In genomic region chr17:81200695-81201580, GRCh38 we compare ENCODE assay signal across 7 cellular contexts. TPM values are rescaled to one million over a fixed set of nuclear protein-coding genes. Genes with fewer than 3 reads are reported as not detected.
DNase-seq lines count a peak whose midpoint lies in the region; ATAC-seq, FAIRE-seq and TF ChIP-seq lines count a peak whose summit lies in the region.

No MANE protein-coding gene starts in this region.

- peak; percentile 50 for FAIRE-seq in urothelium cell line (lab: Jason Lieb, UNC)

- H2AFZ ChIP-seq in DND-41 (ENCODE audit: low read depth, low read length) = no peak overlapping the region

- H4K20me1 ChIP-seq in DND-41 (ENCODE audit: insufficient read depth, low read length) = no peaks in the 10 kb centered on the region

- H3K79me2 ChIP-seq in DND-41 (ENCODE audit: insufficient read depth, low read length) = no peaks in the 10 kb centered on the region

- H3K4me3 ChIP-seq in DND-41 (ENCODE audit: low read depth in 1 of 2, low read length in 2 of 2) (no peak overlapping the region), HFF-Myc (replicated peaks; ENCODE audit: low read depth, low read length) (no peak overlapping the region)

- DNase-seq in DND-41 = peak; percentile 42
- DNase-seq in HFF-Myc (ENCODE audit: extremely low read depth, low read depth) = peak; percentile 48
- DNase-seq in RPMI7951 (ENCODE audit: low read depth) = peak; percentile 40
- DNase-seq in dermis blood vessel endothelial cell = peak; percentile 92
- DNase-seq in lung microvascular endothelial cell (ENCODE audit: low read depth in 2 of 2) = peak; percentile 79 to 84
- DNase-seq in urothelium cell line (ENCODE audit: low spot score) = peak; percentile 64

- peaks cover 65% of the 10 kb centered on the region for H3K36me3 ChIP-seq in DND-41 (ENCODE audit: insufficient read depth, low read length)

- H3K27ac ChIP-seq in DND-41 (ENCODE audit: low read length) = no peak overlapping the region

- H3K9me3 ChIP-seq in DND-41 (ENCODE audit: insufficient read depth, low read length, severe bottlenecking) = no peaks in the 10 kb centered on the region

- no peaks in the 10 kb centered on the region for H3K4me1 ChIP-seq in DND-41 (ENCODE audit: insufficient read depth, low read length)

- TF ChIP-seq CTCF in DND-41 (IDR thresholded peaks at IDR 0.05; ENCODE audit: borderline replicate concordance, extremely low read depth, low read length, poor library complexity, severe bottlenecking) (peak; percentile 56), HFF-Myc (IDR thresholded peaks at IDR 0.05; ENCODE audit: low read depth, low read length, missing control alignments) (peak; percentile 57)

- H3K27me3 ChIP-seq in DND-41 (ENCODE audit: insufficient read depth, low read length, poor library complexity) = no peaks in the 10 kb centered on the region

- no peak overlapping the region for H3K9ac ChIP-seq in DND-41 (ENCODE audit: low read depth, low read length)

- ATAC-seq in DND-41 (ENCODE audit: insufficient read depth, low read depth) (peak; percentile 80), HG03354 (IDR thresholded peaks at IDR 0.05; ENCODE audit: poor library complexity, severe bottlenecking, unreplicated experiment) (no peak)

- H3K4me2 ChIP-seq in DND-41 (ENCODE audit: insufficient read depth, low read length) = no peak overlapping the region

RNA-seq across cellular contexts. Expression of gene CEP131, which starts 21.8 kb away (rescaled TPM):
- total RNA-seq in RPMI7951 (2014; rRNA removed; shearing (Covaris generic)) = 7.0 and 9.8 TPM in 2 replicates
- total RNA-seq in dermis blood vessel endothelial cell (11.3 and 12.3 TPM in 2 replicates), lung microvascular endothelial cell (4.4 and 6.8 TPM in 2 replicates)

RNA-seq across cellular contexts. Expression of gene AATK, which starts 34.9 kb away (rescaled TPM):
- not detected in 2 replicates for total RNA-seq in RPMI7951 (2014; rRNA removed; shearing (Covaris generic))
- total RNA-seq in dermis blood vessel endothelial cell = 4.0 and 4.1 TPM in 2 replicates
- total RNA-seq in lung microvascular endothelial cell = 0.99 and 1.5 TPM in 2 replicates

RNA-seq across cellular contexts. Expression of gene PVALEF, which starts 35.6 kb away (rescaled TPM):
- not detected in 2 replicates for total RNA-seq in RPMI7951 (2014; rRNA removed; shearing (Covaris generic))
- total RNA-seq in dermis blood vessel endothelial cell = not detected in 2 replicates
- not detected in 2 replicates for total RNA-seq in lung microvascular endothelial cell

RNA-seq across cellular contexts. Expression of gene TEPSIN, which starts 37.9 kb away (rescaled TPM):
- 6.0 and 8.4 TPM in 2 replicates for total RNA-seq in RPMI7951 (2014; rRNA removed; shearing (Covaris generic))
- total RNA-seq in dermis blood vessel endothelial cell (12.1 and 24.5 TPM in 2 replicates), lung microvascular endothelial cell (5.2 and 8.3 TPM in 2 replicates)

RNA-seq across cellular contexts. Expression of gene NDUFAF8, which starts 38.2 kb away (rescaled TPM):
- total RNA-seq in RPMI7951 (2014; rRNA removed; shearing (Covaris generic)) = 37.2 and 63.6 TPM in 2 replicates
- 18.4 and 26.9 TPM in 2 replicates for total RNA-seq in dermis blood vessel endothelial cell
- 21.8 and 28.5 TPM in 2 replicates for total RNA-seq in lung microvascular endothelial cell

Comparison
In these comparisons a context has a peak if more than half of its experiments do, and no peak if none do; other contexts are left out.
1. DNase-seq: peak in every context shown above with its lines; median percentile 92 in dermis blood vessel endothelial cell; 82 in lung microvascular endothelial cell; 64 in urothelium cell line; 48 in HFF-Myc; 42 in DND-41; 40 in RPMI7951.